7 cellular contexts compared by ENCODE assay signal in the genomic region with DNA sequence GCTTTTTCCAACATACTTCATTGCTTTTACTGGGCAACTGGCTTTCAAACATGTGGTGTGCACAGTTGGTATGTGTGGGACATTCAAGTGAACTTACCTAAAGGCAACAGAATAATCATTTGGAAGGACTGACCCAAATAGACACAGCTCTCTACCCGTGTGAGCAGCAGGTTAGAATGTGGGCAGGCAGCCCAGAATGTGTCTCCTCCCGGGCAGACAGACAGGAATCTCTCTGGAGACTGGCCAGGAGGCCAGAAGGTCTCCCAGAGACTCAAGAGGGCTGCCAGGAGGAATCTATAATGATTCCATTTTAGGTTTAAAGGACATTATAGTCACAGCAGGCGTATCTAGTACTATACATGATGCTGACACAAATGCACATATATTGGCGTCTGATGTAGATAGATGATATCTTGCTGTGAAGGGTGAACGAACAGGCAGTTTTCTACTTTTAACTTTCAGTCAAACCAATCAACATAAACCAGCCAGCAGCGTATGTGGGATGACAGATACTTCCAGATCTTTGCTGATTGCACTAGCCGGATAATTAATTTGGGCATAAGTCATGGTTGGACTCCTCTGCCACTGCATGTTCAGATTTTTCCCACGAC.
A peak's percentile ranks its signal among the peaks of the same experiment; 100 is the strongest.
DNase-seq lines count a peak whose midpoint lies in the region; ATAC-seq and TF ChIP-seq lines count a peak whose summit lies in the region.

No MANE protein-coding gene starts in this region.

- WGBS in heart right ventricle, 2 donors, result 27 to 30% methylated on average over 8 of the region's 8 CpGs

- H3K4me1 ChIP-seq in SJCRH30, result peaks cover 27% of the 10 kb centered on the region
- H3K4me1 ChIP-seq in heart right ventricle, result peaks cover 4 to 37% (median 30%) of the 10 kb centered on the region in 9 donors
- H3K4me1 ChIP-seq in subcutaneous abdominal adipose tissue (ENCODE audit: control insufficient read depth in 5 of 5, insufficient read depth in 5 of 5, low read length in 5 of 5), result peaks cover 5 to 36% (median 34%) of the 10 kb centered on the region in 5 donors

- H3K9me3 ChIP-seq in SJCRH30 (replicated peaks) (no peaks in the 10 kb centered on the region), heart right ventricle (no peaks in the 10 kb centered on the region), subcutaneous abdominal adipose tissue (ENCODE audit: control insufficient read depth in 5 of 5, low read length in 5 of 5) (no peaks in the 10 kb centered on the region)

- H3K9ac ChIP-seq in subcutaneous abdominal adipose tissue (ENCODE audit: low read length in 5 of 5), result no peak overlapping the region

- no peak for TF ChIP-seq CTCF in heart right ventricle (IDR thresholded peaks at IDR 0.05)

- H3K27ac ChIP-seq in SJCRH30 (peak overlapping the region; percentile 24), heart right ventricle (peak overlapping the region in 4 of 10 donors; percentile 10 to 55 (median 22)), subcutaneous abdominal adipose tissue (ENCODE audit: low read depth, low read length) (peak overlapping the region; percentile 57)

- no peak overlapping the region for H3K4me3 ChIP-seq in SJCRH30
- no peak overlapping the region for H3K4me3 ChIP-seq in heart right ventricle
- H3K4me3 ChIP-seq in subcutaneous abdominal adipose tissue (ENCODE audit: low read depth in 1 of 5, low read length in 5 of 5), result no peak overlapping the region

- no peaks in the 10 kb centered on the region for H3K27me3 ChIP-seq in SJCRH30
- H3K27me3 ChIP-seq in heart right ventricle, result no peaks in the 10 kb centered on the region
- H3K27me3 ChIP-seq in subcutaneous abdominal adipose tissue (ENCODE audit: control insufficient read depth in 5 of 5, insufficient read depth in 4 of 5, low read length in 5 of 5), result no peaks in the 10 kb centered on the region

- ATAC-seq in heart right ventricle, result peak; percentile 83 to 97 (median 92)

- H3K36me3 ChIP-seq in SJCRH30 (no peaks in the 10 kb centered on the region), heart right ventricle (no peaks in the 10 kb centered on the region), subcutaneous abdominal adipose tissue (ENCODE audit: control insufficient read depth in 5 of 5, insufficient read depth in 5 of 5, low read length in 5 of 5) (no peaks in the 10 kb centered on the region)

- intact Hi-C loops in heart right ventricle (cut with DNase I) (loop anchor here in 2 of 10 donors (5.0 to 10.0 kb wide), 2 partner anchors 109 to 297 kb away; a partner anchor contains a TSS), posterior vena cava (cut with DNase I) (no loop called here)

- DNase-seq in HT-29 (ENCODE audit: low spot score) (peak; percentile 73), SJCRH30 (peak; percentile 45 to 51), heart right ventricle (peak; percentile 67 to 81), globus pallidus (ENCODE audit: low spot score) (no peak), iPS-NIHi7 (ENCODE audit: extremely low spot score) (no peak), posterior vena cava (ENCODE audit: low spot score) (no peak)

Comparison
In these comparisons a context has a peak if more than half of its experiments do, and no peak if none do; other contexts are left out.
1. DNase-seq: peak in HT-29 (single experiment), SJCRH30 (2 of 2) and heart right ventricle (2 of 2); none in globus pallidus (single experiment), iPS-NIHi7 (single experiment) and posterior vena cava (single experiment).